8 cellular contexts compared by ENCODE assay signal in the genomic region with DNA sequence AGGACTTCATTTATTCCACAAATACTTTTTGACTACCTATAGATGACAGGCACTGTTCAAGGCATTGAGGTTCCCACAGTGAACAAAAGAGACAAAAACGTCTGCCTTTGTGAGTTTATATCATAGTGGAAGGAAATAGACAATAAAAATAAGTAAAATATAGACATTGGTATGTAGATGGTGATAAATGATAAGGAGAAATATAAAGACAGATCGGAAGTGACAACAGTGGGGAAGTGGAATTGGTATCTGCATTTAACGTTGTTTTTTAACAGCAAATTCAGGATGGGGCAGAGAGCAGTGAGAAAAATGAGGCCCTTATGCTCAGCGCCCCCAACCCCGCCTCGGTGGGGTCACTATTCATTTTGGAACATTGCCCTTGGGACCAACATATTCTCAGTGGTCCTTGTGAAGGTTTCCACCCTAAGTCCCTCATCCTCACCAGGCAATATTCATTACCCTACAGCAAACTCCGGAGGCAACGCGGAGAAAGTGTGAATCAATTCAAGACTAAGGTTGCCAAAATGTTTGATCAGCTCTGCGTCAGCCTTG. TPM values are rescaled to one million over a fixed set of nuclear protein-coding genes. Genes with fewer than 3 reads are reported as not detected.
DNase-seq lines count a peak whose midpoint lies in the region; ATAC-seq and TF ChIP-seq lines count a peak whose summit lies in the region.

No MANE protein-coding gene starts in this region.

- peaks cover 10% of the 10 kb centered on the region for H3K36me3 ChIP-seq in ectodermal cell (ENCODE audit: control insufficient read depth, insufficient read depth, low read length)

- H3K27me3 ChIP-seq in ectodermal cell (ENCODE audit: control insufficient read depth, insufficient read depth, low read length, poor library complexity, severe bottlenecking): no peaks in the 10 kb centered on the region

- no peak for TF ChIP-seq CTCF in GM12865 (IDR thresholded peaks at IDR 0.05; ENCODE audit: insufficient read depth, low read depth, low read length, missing control alignments)
- TF ChIP-seq CTCF in omental fat pad (IDR thresholded peaks at IDR 0.05): no peak

- no peak for DNase-seq in GM12865 (ENCODE audit: low read depth)
- no peak for DNase-seq in Jurkat, Clone E6-1 (ENCODE audit: low read depth, low spot score)
- no peak for DNase-seq in omental fat pad (ENCODE audit: low spot score)
- no peak for DNase-seq in NCI-H82 (lab: John Stamatoyannopoulos, UW)
- no peak for DNase-seq in NCI-H146 treated with DMSO at 0.1 percent for 48 hours (lab: John Stamatoyannopoulos, UW; ENCODE audit: unreplicated experiment)
- DNase-seq in MV-4-11 (lab: John Stamatoyannopoulos, UW): no peak

- peak overlapping the region; percentile 85 for H3K4me3 ChIP-seq in GM12865 (ENCODE audit: low read depth, low read length)
- peak overlapping the region; percentile 98 for H3K4me3 ChIP-seq in Jurkat, Clone E6-1 (ENCODE audit: low read length)
- H3K4me3 ChIP-seq in ectodermal cell (ENCODE audit: insufficient read depth, low read depth, low read length): peak overlapping the region; percentile 90

- peaks cover 4% of the 10 kb centered on the region for H3K4me1 ChIP-seq in ectodermal cell (ENCODE audit: control insufficient read depth, insufficient read depth, low read length)

- WGBS in ectodermal cell, 2 experiments: 30 to 32% methylated on average over 10 of the region's 10 CpGs

- no peak overlapping the region for H3K27ac ChIP-seq in ectodermal cell (ENCODE audit: insufficient read depth, low read depth, low read length, poor library complexity, severe bottlenecking)

- no peaks in the 10 kb centered on the region for H3K9me3 ChIP-seq in ectodermal cell (ENCODE audit: control insufficient read depth, low read length)

- ATAC-seq in omental fat pad (ENCODE audit: low FRiP score) (peak; percentile 9), HG02981 (IDR thresholded peaks at IDR 0.05; ENCODE audit: unreplicated experiment) (no peak)

RNA-seq across cellular contexts. Expression of a gene that starts 0.6 kb away (rescaled TPM):
- polyA plus RNA-seq in Jurkat, Clone E6-1 (2012; ENCODE audit: insufficient read depth, insufficient read length): 19.0 TPM
- polyA plus RNA-seq in ectodermal cell (2013, experiment 1 of 4): 43.1 TPM
- polyA plus RNA-seq in ectodermal cell (2013, experiment 2 of 4): 48.1 TPM
- 29.9 TPM for polyA plus RNA-seq in ectodermal cell (2013, experiment 3 of 4)
- 32.1 TPM for polyA plus RNA-seq in ectodermal cell (2013, experiment 4 of 4)
- total RNA-seq in omental fat pad: 10 to 100 TPM; 19.5 to 32.0 (median 24.1) TPM

RNA-seq across cellular contexts. Expression of a gene that starts 33.4 kb away (rescaled TPM):
- polyA plus RNA-seq in Jurkat, Clone E6-1 (2012; ENCODE audit: insufficient read depth, insufficient read length): 2.3 TPM
- polyA plus RNA-seq in ectodermal cell (2013, experiment 1 of 4): 1.2 TPM
- polyA plus RNA-seq in ectodermal cell (2013, experiment 2 of 4): 0.94 TPM
- 0.80 TPM for polyA plus RNA-seq in ectodermal cell (2013, experiment 3 of 4)
- 1.0 TPM for polyA plus RNA-seq in ectodermal cell (2013, experiment 4 of 4)
- total RNA-seq in omental fat pad: 10 to 100 TPM in 1 of 4 donors, 1 to 10 TPM in 3; 3.2 to 12.1 (median 4.4) TPM

RNA-seq across cellular contexts. Expression of a gene that starts 52.8 kb away (rescaled TPM):
- polyA plus RNA-seq in Jurkat, Clone E6-1 (2012; ENCODE audit: insufficient read depth, insufficient read length): 18.3 TPM
- polyA plus RNA-seq in ectodermal cell (2013, experiment 1 of 4): 28.0 TPM
- polyA plus RNA-seq in ectodermal cell (2013, experiment 2 of 4): 33.8 TPM
- 20.0 TPM for polyA plus RNA-seq in ectodermal cell (2013, experiment 3 of 4)
- 23.5 TPM for polyA plus RNA-seq in ectodermal cell (2013, experiment 4 of 4)
- 10 to 100 TPM; 23.9 to 49.2 (median 34.5) TPM for total RNA-seq in omental fat pad
